In genomic region chr9:125239631-125240597, GRCh38 we compare ENCODE assay signal across 8 cellular contexts. TPM values are rescaled to one million over a fixed set of nuclear protein-coding genes. Genes with fewer than 3 reads are reported as not detected.
DNase-seq lines count a peak whose midpoint lies in the region; ATAC-seq, FAIRE-seq and TF ChIP-seq lines count a peak whose summit lies in the region.

No MANE protein-coding gene starts in this region.

- no peaks in the 10 kb centered on the region for H3K27me3 ChIP-seq in psoas muscle (ENCODE audit: insufficient read depth in 3 of 3, low read length in 2 of 3)

- no peak for TF ChIP-seq CTCF in psoas muscle (IDR thresholded peaks at IDR 0.05)

- peak overlapping the region; percentile 97 for H3K4me3 ChIP-seq in SK-N-MC
- H3K4me3 ChIP-seq in psoas muscle: peak overlapping the region; percentile 95

- intact Hi-C loops in psoas muscle (cut with DNase I): loop anchor here in 1 of 2 donors (5.0 kb wide), 2 partner anchors 38 to 303 kb away; partner anchors contain the start of gene RABEPK

- ATAC-seq in psoas muscle: no peak
- ATAC-seq in esophagus mucosa: no peak

- DNase-seq in SK-N-MC (ENCODE audit: low read depth, low spot score): no peak
- DNase-seq in fibroblast of peridontal ligament (ENCODE audit: extremely low read depth): peak; percentile 27
- no peak for DNase-seq in psoas muscle
- no peak for DNase-seq in HTR-8/SVneo (ENCODE audit: insufficient read length, low spot score)
- no peak for DNase-seq in effector CD4-positive, alpha-beta T cell
- DNase-seq in inferior parietal cortex (ENCODE audit: extremely low spot score): no peak

- no peak for FAIRE-seq in HTR-8/SVneo (lab: Jason Lieb, UNC)

- H3K27ac ChIP-seq in SK-N-MC: no peak overlapping the region
- peak overlapping the region; percentile 99 for H3K27ac ChIP-seq in psoas muscle

- H3K36me3 ChIP-seq in ES-I3 (ENCODE audit: insufficient read depth, low read length): peaks cover 40% of the 10 kb centered on the region
- H3K36me3 ChIP-seq in SK-N-MC (ENCODE audit: insufficient read depth, low read length): peaks cover 58% of the 10 kb centered on the region
- H3K36me3 ChIP-seq in psoas muscle (ENCODE audit: insufficient read depth in 1 of 2, low read depth in 1 of 2): peaks cover 3 to 54% of the 10 kb centered on the region in 2 donors

- H3K4me1 ChIP-seq in ES-I3 (ENCODE audit: insufficient read depth, low read length) (peaks cover 13% of the 10 kb centered on the region), psoas muscle (peaks cover 56% of the 10 kb centered on the region)

- H3K9me3 ChIP-seq in ES-I3 (ENCODE audit: control insufficient read depth, insufficient read depth, low read length) (no peaks in the 10 kb centered on the region), SK-N-MC (ENCODE audit: low read depth, low read length) (no peaks in the 10 kb centered on the region), psoas muscle (no peaks in the 10 kb centered on the region)

- H3K9ac ChIP-seq in ES-I3 (ENCODE audit: low read depth, low read length) (peak overlapping the region; percentile 78), SK-N-MC (ENCODE audit: insufficient read length) (peak overlapping the region; percentile 97)

- WGBS in psoas muscle, 3 donors: 14 to 16% (median 15%) methylated on average over 8 of the region's 8 CpGs

RNA-seq across cellular contexts. Expression of gene HSPA5, which starts 1.2 kb away (rescaled TPM):
- total RNA-seq in psoas muscle: 100 to 1,000 TPM in 1 of 4 donors, 10 to 100 TPM in 3; 53.2 to 160 (median 84.6) TPM
- 100 to 1,000 TPM in 1 of 3 donors, 10 to 100 TPM in 2; 76.7 to 179 (median 94.3) TPM for polyA plus RNA-seq in psoas muscle
- total RNA-seq in esophagus mucosa: 119 TPM

RNA-seq across cellular contexts. Expression of gene GAPVD1, which starts 21.7 kb away (rescaled TPM):
- 10 to 100 TPM; 33.0 to 49.3 (median 43.1) TPM for total RNA-seq in psoas muscle
- polyA plus RNA-seq in psoas muscle: 10 to 100 TPM in 2 of 3 donors, 1 to 10 TPM in 1; 9.7 to 26.3 (median 10.5) TPM
- 34.6 TPM for total RNA-seq in esophagus mucosa

RNA-seq across cellular contexts. Expression of gene RABEPK, which starts 39.6 kb away (rescaled TPM):
- 10 to 100 TPM in 2 of 4 donors, 1 to 10 TPM in 2; 8.8 to 12.5 (median 9.7) TPM for total RNA-seq in psoas muscle
- polyA plus RNA-seq in psoas muscle: 10 to 100 TPM; 15.4 to 34.5 (median 19.9) TPM
- total RNA-seq in esophagus mucosa: 15.0 TPM

RNA-seq across cellular contexts. Expression of gene PPP6C, which starts 50.3 kb away (rescaled TPM):
- total RNA-seq in psoas muscle (10 to 100 TPM; 51.4 to 91.6 (median 66.6) TPM), esophagus mucosa (38.8 TPM)
- 10 to 100 TPM; 29.9 to 66.8 (median 47.3) TPM for polyA plus RNA-seq in psoas muscle
